ENCODE assay signal across 19 cellular contexts in genomic region chr14:58118097-58118496, GRCh38. TPM values are rescaled to one million over a fixed set of nuclear protein-coding genes. Genes with fewer than 3 reads are reported as not detected.
DNase-seq lines count a peak whose midpoint lies in the region; ATAC-seq, FAIRE-seq and TF ChIP-seq lines count a peak whose summit lies in the region.
"Had no signal": no experiment of that assay in that cellular context is flagged by ENCODE, and none has a peak within 500 bp of the region (broad histone marks: within the 10 kb centered on the region; RNA-seq: fewer than 3 reads in every experiment).

No MANE protein-coding gene starts in this region.

- H3K27ac Mint-ChIP-seq in T-cell = no peak overlapping the region
- H3K27ac Mint-ChIP-seq: CD4-positive, alpha-beta T cell had no signal

- no peaks in the 10 kb centered on the region for H3K4me1 Mint-ChIP-seq in T-cell

- CTCF ChIA-PET in T-cell (lab: Charles Lee) = interaction anchor here in 1 of 2 donors (1.0 kb wide), 1 partner anchor 12 kb away, joined by 3 read pairs; no protein-coding TSS in a partner anchor

- intact Hi-C loops in left cardiac atrium (cut with DNase I) = no loop called here

- no peak overlapping the region for H3K4me3 Mint-ChIP-seq in T-cell
- H3K4me3 Mint-ChIP-seq: CD4-positive, alpha-beta T cell had no signal

- POLR2A ChIA-PET in T-cell (lab: Charles Lee) = no interaction called here

- no peak for TF ChIP-seq CTCF in foreskin keratinocyte (conservative IDR thresholded peaks at IDR 0.05)

- DNase-seq in ELR (ENCODE audit: low read depth) = peak; percentile 34
- DNase-seq in RCC 7860 (ENCODE audit: low spot score) = peak; percentile 4
- DNase-seq in foreskin keratinocyte = peak in 1 of 2 donors; percentile 30
- no peak for DNase-seq in UCSD-AML1 (lab: John Stamatoyannopoulos, UW; ENCODE audit: unreplicated experiment)
- DNase-seq in stimulated activated CD4-positive, alpha-beta T cell treated with anti-CD3 and anti-CD28 coated beads, Interleukin-4, amount 100 ng/mL, for 24 hours = no peak
- DNase-seq in T-cell = no peak
- no peak for DNase-seq in left cardiac atrium
- DNase-seq: CD4-positive, alpha-beta T cell; COR-L47; NCI-H1105 treated with DMSO at 0.1 percent for 48 hours; NCI-H526 treated with DMSO at 0.1 percent for 48 hours; SIG-M5 had no signal

- H3K9me3 Mint-ChIP-seq in T-cell = no peaks in the 10 kb centered on the region
- H3K9me3 Mint-ChIP-seq: CD4-positive, alpha-beta T cell had no signal

- H3K27ac ChIP-seq in foreskin keratinocyte = no peak overlapping the region
- H3K27ac ChIP-seq: BLaER1 treated with 17β-estradiol and CSF1 and Interleukin-3, amounts not matched to agents 10 nM and 100 nM; SK-N-MC had no signal

- H3K36me3 Mint-ChIP-seq in T-cell = no peaks in the 10 kb centered on the region

- no peaks in the 10 kb centered on the region for H3K4me1 ChIP-seq in foreskin keratinocyte
- H3K4me1 ChIP-seq: BLaER1 treated with 17β-estradiol and CSF1 and Interleukin-3, amounts not matched to agents 10 nM and 100 nM had no signal

- ATAC-seq in foreskin keratinocyte (peak; percentile 48), T-cell (replicated peaks in 1 of 4) (no peak), left cardiac atrium (no peak)
- ATAC-seq: HCT116, Panc1 had no signal

- peaks cover 23 to 24% of the 10 kb centered on the region in 2 donors for H3K27me3 Mint-ChIP-seq in T-cell

- peaks cover 10% of the 10 kb centered on the region for H3K27me3 ChIP-seq in foreskin keratinocyte
- H3K27me3 ChIP-seq: BLaER1 treated with 17β-estradiol and CSF1 and Interleukin-3, amounts not matched to agents 10 nM and 100 nM had no signal

- FAIRE-seq in RCC 7860 (lab: Jason Lieb, UNC) = no peak
- FAIRE-seq: A204.1, GM12892, GM19239 had no signal

RNA-seq across cellular contexts. Expression of gene ARMH4, which starts 33.9 kb away (rescaled TPM):
- total RNA-seq in foreskin keratinocyte = 1.1 TPM in 2 replicates
- 0.70 and 0.88 TPM in 2 replicates for polyA plus RNA-seq in foreskin keratinocyte
- total RNA-seq in T-cell = not detected
- total RNA-seq in left cardiac atrium = 10 to 100 TPM in 1 of 2 donors, 1 to 10 TPM in 1; 6.4 to 15.8 TPM
- total RNA-seq: CD4-positive, alpha-beta T cell had no signal

Comparison
In these comparisons a context has a peak if more than half of its experiments do, and no peak if none do; other contexts are left out.
1. DNase-seq: peak in ELR (single experiment) and RCC 7860 (single experiment); none in UCSD-AML1 (single experiment), stimulated activated CD4-positive, alpha-beta T cell treated with anti-CD3 and anti-CD28 coated beads, Interleukin-4, amount 100 ng/mL, for 24 hours (single experiment), T-cell (0 of 34) and left cardiac atrium (single experiment).